In the genomic region with DNA sequence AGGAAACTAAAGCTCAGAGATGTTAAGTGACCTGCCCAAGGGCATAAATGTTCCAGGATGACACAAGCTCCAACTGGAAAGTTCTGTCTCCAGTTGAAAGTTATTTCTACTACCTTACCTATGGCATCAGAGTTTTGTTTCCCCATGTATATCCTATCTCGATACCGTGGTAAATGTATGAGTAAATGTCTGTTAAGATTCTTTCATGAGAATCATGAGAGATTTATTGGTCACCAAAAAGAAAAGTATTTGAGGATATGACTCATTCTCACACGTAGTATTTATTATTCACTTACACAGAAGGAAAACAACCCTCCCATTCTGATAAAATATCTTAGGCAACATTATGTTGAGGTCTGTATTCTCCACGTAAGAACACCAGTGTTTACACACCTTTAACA, we compare ENCODE assay signal across 13 cellular contexts. TPM values are rescaled to one million over a fixed set of nuclear protein-coding genes. Genes with fewer than 3 reads are reported as not detected.
DNase-seq lines count a peak whose midpoint lies in the region; ATAC-seq and TF ChIP-seq lines count a peak whose summit lies in the region.
"Had no signal": no experiment of that assay in that cellular context is flagged by ENCODE, and none has a peak within 500 bp of the region (broad histone marks: within the 10 kb centered on the region; RNA-seq: fewer than 3 reads in every experiment).

No MANE protein-coding gene starts in this region.

- no peaks in the 10 kb centered on the region for H3K9me3 ChIP-seq in PC-3 (ENCODE audit: low read length)
- H3K9me3 ChIP-seq: left ventricle myocardium inferior, right lobe of liver had no signal

- H3K4me3 ChIP-seq in PC-3 (ENCODE audit: low read length) (peak overlapping the region; percentile 25; the same call in 1 of the 2 replicates), skeletal muscle cell (ENCODE audit: low read depth, low read length) (no peak overlapping the region)
- H3K4me3 ChIP-seq: left ventricle myocardium inferior, right lobe of liver had no signal

- no peaks in the 10 kb centered on the region for H3K36me3 ChIP-seq in PC-3 (ENCODE audit: low read depth, low read length)
- H3K36me3 ChIP-seq: left ventricle myocardium inferior, right lobe of liver had no signal

- H3F3A ChIP-seq in PC-3 (ENCODE audit: low read length, unreplicated experiment), result peaks cover 8% of the 10 kb centered on the region

- ATAC-seq in PC-3, result peak; percentile 96
- ATAC-seq in esophagus mucosa, result peak; percentile 91

- peak overlapping the region; percentile 99 for H3K27ac ChIP-seq in PC-3 (ENCODE audit: low read length)
- H3K27ac ChIP-seq: left ventricle myocardium inferior, right lobe of liver had no signal

- POLR2A ChIA-PET in PC-3 (lab: Charles Lee; ENCODE audit: unreplicated experiment), result interaction anchor here (0.7 to 1.4 kb wide), 2 partner anchors 9 to 91 kb away, joined by 4 to 7 read pairs; partner anchors contain the start of gene UGCG

- H3K4me2 ChIP-seq in PC-3 (ENCODE audit: low read length), result peak overlapping the region; percentile 66

- intact Hi-C loops in PC-3 (cut with micrococcal nuclease), result loop anchor here (2.0 to 5.0 kb wide), 2 partner anchors 44 to 91 kb away; partner anchors contain the start of gene UGCG

- peak; percentile 77 for DNase-seq in EH (ENCODE audit: low read depth)
- DNase-seq in PC-3, result peak; percentile 88
- peak; percentile 26 for DNase-seq in skeletal muscle cell (ENCODE audit: low read depth)
- no peak for DNase-seq in NCI-H345 treated with DMSO at 0.1 percent for 48 hours (lab: John Stamatoyannopoulos, UW; ENCODE audit: unreplicated experiment)
- no peak for DNase-seq in GM19238 (ENCODE audit: insufficient read length, low spot score)
- DNase-seq in Kasumi-1 (lab: John Stamatoyannopoulos, UW), result no peak
- no peak for DNase-seq in NCI-H2196 treated with DMSO at 0.1 percent for 48 hours (lab: John Stamatoyannopoulos, UW; ENCODE audit: unreplicated experiment)
- DNase-seq: GDM1, left ventricle myocardium inferior, NCI-H524, right lobe of liver, T-helper 2 cell had no signal

- no peaks in the 10 kb centered on the region for H4K20me1 ChIP-seq in PC-3 (ENCODE audit: low read length)

- H3K27me3 ChIP-seq in PC-3 (ENCODE audit: low read length), result no peaks in the 10 kb centered on the region
- H3K27me3 ChIP-seq: right lobe of liver had no signal

- no peaks in the 10 kb centered on the region for H3K9me2 ChIP-seq in PC-3 (replicated peaks; ENCODE audit: low read length)

- peaks cover 27% of the 10 kb centered on the region for H3K4me1 ChIP-seq in PC-3 (ENCODE audit: insufficient read depth, low read length)
- H3K4me1 ChIP-seq: left ventricle myocardium inferior, right lobe of liver had no signal

- no peaks in the 10 kb centered on the region for H3K79me2 ChIP-seq in PC-3 (ENCODE audit: low read length)

- H2AFZ ChIP-seq in PC-3 (ENCODE audit: low read length), result no peak overlapping the region

- H3K9ac ChIP-seq in PC-3 (ENCODE audit: low read length), result peak overlapping the region; percentile 88

- CTCF ChIA-PET in PC-3 (lab: Charles Lee), result no interaction called here

- no TSS peak for BruUV-seq in PC-3 (replicated peaks; lab: Mats Ljungman, UMichigan)

- TF ChIP-seq CTCF in PC-3 (conservative IDR thresholded peaks at IDR 0.05; ENCODE audit: low read depth, low read length), result no peak

RNA-seq across cellular contexts. Expression of gene SHOC1, which starts 11.1 kb away (rescaled TPM):
- total RNA-seq in PC-3 (2014; rRNA removed), result 0.18 TPM in 1 of 2 replicates, not detected in the other
- total RNA-seq in esophagus mucosa, result 0.56 TPM
- total RNA-seq: left ventricle myocardium inferior, right lobe of liver had no signal

Comparison
In these comparisons a context has a peak if more than half of its experiments do, and no peak if none do; other contexts are left out.
1. DNase-seq: peak in EH (single experiment), PC-3 (single experiment) and skeletal muscle cell (single experiment); none in NCI-H345 treated with DMSO at 0.1 percent for 48 hours (single experiment), GM19238 (single experiment), Kasumi-1 (0 of 2) and NCI-H2196 treated with DMSO at 0.1 percent for 48 hours (single experiment).